ENCODE assay signal across 10 cellular contexts in the genomic region with DNA sequence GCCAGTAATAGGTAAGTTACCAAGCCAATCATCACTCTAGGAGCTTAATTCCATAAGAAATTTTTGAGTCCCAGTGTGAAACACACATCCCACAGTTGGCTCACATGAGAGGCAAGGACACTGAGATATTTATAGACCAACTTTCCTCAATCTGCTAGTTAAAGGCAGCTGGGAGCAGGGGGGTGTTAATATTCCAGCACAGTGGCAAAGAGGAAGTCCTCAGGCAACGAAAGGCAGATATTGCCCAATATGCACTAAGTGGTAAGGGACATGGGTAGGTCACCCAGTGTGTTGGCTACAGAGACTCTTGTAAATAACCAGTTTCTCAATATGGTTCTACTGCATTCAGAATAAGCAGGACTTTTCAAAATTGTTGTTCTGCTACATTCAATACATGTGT.
DNase-seq lines count a peak whose midpoint lies in the region; ATAC-seq and TF ChIP-seq lines count a peak whose summit lies in the region.
"Had no signal": no experiment of that assay in that cellular context is flagged by ENCODE, and none has a peak within 500 bp of the region (broad histone marks: within the 10 kb centered on the region; RNA-seq: fewer than 3 reads in every experiment).

No MANE protein-coding gene starts in this region.

- DNase-seq in astrocyte of the hippocampus (ENCODE audit: low read depth, low spot score) (peak; percentile 28), lower lobe of right lung (no peak), coronary artery (ENCODE audit: low spot score) (no peak), DMS53 (lab: John Stamatoyannopoulos, UW) (no peak)
- DNase-seq in effector memory CD4-positive, alpha-beta T cell, result no peak
- DNase-seq in activated effector memory CD4-positive, alpha-beta T cell treated with anti-CD3 and anti-CD28 coated beads, Interleukin-2, amount 50 U/mL, for 16 hours, result no peak
- DNase-seq: BE2C, NCI-H774 had no signal

- H3K4me3 Mint-ChIP-seq in IgD-negative memory B cell, result no peak overlapping the region

- no peaks in the 10 kb centered on the region for H3K4me1 Mint-ChIP-seq in IgD-negative memory B cell

- peak overlapping the region; percentile 66 for H3K27ac ChIP-seq in ACC112 (ENCODE audit: low read depth, low read length)
- peak overlapping the region; percentile 24 for H3K27ac ChIP-seq in lower lobe of right lung
- no peak overlapping the region for H3K27ac ChIP-seq in effector memory CD4-positive, alpha-beta T cell (ENCODE audit: insufficient read depth, low read length, poor library complexity, severe bottlenecking)
- peak overlapping the region in 1 of 2 donors; percentile 49 for H3K27ac ChIP-seq in coronary artery

- H2AFZ ChIP-seq in ACC112 (ENCODE audit: low read length, unreplicated experiment), result no peak overlapping the region

- H3K36me3 Mint-ChIP-seq in IgD-negative memory B cell, result peaks cover 8% of the 10 kb centered on the region

- TF ChIP-seq CTCF in lower lobe of right lung (IDR thresholded peaks at IDR 0.05) (no peak), coronary artery (IDR thresholded peaks at IDR 0.05) (no peak)

- peak; percentile 95 to 97 for ATAC-seq in lower lobe of right lung

- H3K36me3 ChIP-seq in ACC112 (ENCODE audit: insufficient read depth, low read length) (peaks cover 22% of the 10 kb centered on the region), lower lobe of right lung (peaks cover 81% of the 10 kb centered on the region)
- peaks cover 56% of the 10 kb centered on the region for H3K36me3 ChIP-seq in effector memory CD4-positive, alpha-beta T cell (ENCODE audit: control insufficient read depth, insufficient read depth, low read length)
- H3K36me3 ChIP-seq: BE2C had no signal

- H3K4me1 ChIP-seq in ACC112 (ENCODE audit: control insufficient read depth, insufficient read depth, low read length, unreplicated experiment) (peaks cover 15% of the 10 kb centered on the region), lower lobe of right lung (peaks cover 10% of the 10 kb centered on the region)
- no peaks in the 10 kb centered on the region for H3K4me1 ChIP-seq in effector memory CD4-positive, alpha-beta T cell (ENCODE audit: control insufficient read depth, insufficient read depth, low read length, poor library complexity, severe bottlenecking)
- H3K4me1 ChIP-seq: BE2C had no signal

- no peaks in the 10 kb centered on the region for H3K27me3 Mint-ChIP-seq in IgD-negative memory B cell

- peak overlapping the region; percentile 24; the same call in 1 of the 2 replicates for H3K4me3 ChIP-seq in ACC112 (ENCODE audit: low read depth, low read length)
- H3K4me3 ChIP-seq in lower lobe of right lung, result no peak overlapping the region
- no peak overlapping the region for H3K4me3 ChIP-seq in effector memory CD4-positive, alpha-beta T cell (ENCODE audit: insufficient read depth, low read depth, low read length, poor library complexity, severe bottlenecking)
- H3K4me3 ChIP-seq in coronary artery, result no peak overlapping the region

- H3K27ac Mint-ChIP-seq in IgD-negative memory B cell, result peak overlapping the region in 2 of 3 donors; percentile 14 to 76

- H3K9me3 Mint-ChIP-seq in IgD-negative memory B cell, result no peaks in the 10 kb centered on the region

- no peaks in the 10 kb centered on the region for H3K27me3 ChIP-seq in ACC112 (ENCODE audit: insufficient read depth, low read length)
- no peaks in the 10 kb centered on the region for H3K27me3 ChIP-seq in lower lobe of right lung (ENCODE audit: low read depth)
- H3K27me3 ChIP-seq in effector memory CD4-positive, alpha-beta T cell (replicated peaks; ENCODE audit: control insufficient read depth, insufficient read depth, low read length, poor library complexity, severe bottlenecking), result no peaks in the 10 kb centered on the region
- H3K27me3 ChIP-seq: BE2C had no signal

- intact Hi-C loops in lower lobe of right lung (cut with DNase I), result no loop called here

- no peaks in the 10 kb centered on the region for H3K9me3 ChIP-seq in lower lobe of right lung
- H3K9me3 ChIP-seq in effector memory CD4-positive, alpha-beta T cell (ENCODE audit: control insufficient read depth, low read length), result no peaks in the 10 kb centered on the region
- H3K9me3 ChIP-seq: BE2C had no signal

- no peaks in the 10 kb centered on the region for H3K79me2 ChIP-seq in ACC112 (ENCODE audit: control insufficient read depth, insufficient read depth, low read length, unreplicated experiment)
